In genomic region chr22:31622980-31623379, GRCh38 we compare ENCODE assay signal across 1 cellular context.
TF ChIP-seq lines count a peak whose summit lies in the region.

No MANE protein-coding gene starts in this region.

TF ChIP-seq in GM23338, 12 proteins besides CTCF, POLR2A, EP300 and RAD21 (continued from another document):
- TF ChIP-seq ZNF462 (CRISPR knock-in tag; IDR thresholded peaks at IDR 0.05) (no peak), EZH2 (IDR thresholded peaks at IDR 0.05; ENCODE audit: low read depth, unreplicated experiment) (no peak), ZNF331 (CRISPR knock-in tag; IDR thresholded peaks at IDR 0.05; ENCODE audit: low read depth) (no peak), ZNF114 (CRISPR knock-in tag; IDR thresholded peaks at IDR 0.05) (no peak), STAT1 (IDR thresholded peaks at IDR 0.05; ENCODE audit: unreplicated experiment) (no peak), REST (IDR thresholded peaks at IDR 0.05; ENCODE audit: unreplicated experiment) (no peak), CREB1 (CRISPR knock-in tag; IDR thresholded peaks at IDR 0.05; ENCODE audit: low read depth) (no peak), NANOG (IDR thresholded peaks at IDR 0.05; ENCODE audit: borderline replicate concordance) (no peak), EZH2phosphoT487 (IDR thresholded peaks at IDR 0.05; ENCODE audit: unreplicated experiment) (no peak), ETS1 (IDR thresholded peaks at IDR 0.05) (no peak)
TF ChIP-seq in GM23338: peak in this region for 0.
